In genomic region chr1:161784963-161785362, GRCh38 we compare ENCODE assay signal across 19 cellular contexts. TPM values are rescaled to one million over a fixed set of nuclear protein-coding genes. Genes with fewer than 3 reads are reported as not detected.
DNase-seq lines count a peak whose midpoint lies in the region; ATAC-seq and TF ChIP-seq lines count a peak whose summit lies in the region.
"Had no signal": no experiment of that assay in that cellular context is flagged by ENCODE, and none has a peak within 500 bp of the region (broad histone marks: within the 10 kb centered on the region; RNA-seq: fewer than 3 reads in every experiment).

No MANE protein-coding gene starts in this region.

- no peaks in the 10 kb centered on the region for H3K27me3 ChIP-seq in right atrium auricular region

- H3K4me3 Mint-ChIP-seq in activated CD4-positive, alpha-beta T cell treated with anti-CD3 and anti-CD28 coated beads, Interleukin-2, amount 10 ng/mL, durations not matched to agents 7 days and 5 days: no peak overlapping the region
- H3K4me3 Mint-ChIP-seq: CD14-positive monocyte, GM23338 had no signal

- no peak for DNase-seq in Right ventricle myocardium inferior (ENCODE audit: missing footprints)
- DNase-seq in right atrium auricular region (ENCODE audit: low spot score): no peak
- DNase-seq in MV-4-11 (lab: John Stamatoyannopoulos, UW): peak; percentile 17
- DNase-seq in left lobe of liver (ENCODE audit: low spot score): no peak
- no peak for DNase-seq in sciatic nerve (ENCODE audit: low spot score)
- no peak for DNase-seq in activated CD4-positive, alpha-beta T cell treated with anti-CD3 and anti-CD28 coated beads, Interleukin-2, amount 10 ng/mL, durations not matched to agents 7 days and 5 days
- no peak for DNase-seq in DMS79 (lab: John Stamatoyannopoulos, UW)
- DNase-seq: DMS 273 treated with DMSO at 0.1 percent for 48 hours, GF-D8, KG1, NCI-H1092, NCI-H1694, NCI-H226, NCI-H524 treated with DMSO at 0.1 percent for 48 hours, SHP77 treated with DMSO at 0.1 percent for 48 hours had no signal

- no peaks in the 10 kb centered on the region for H3K4me1 ChIP-seq in right atrium auricular region

- no peak overlapping the region for H3K27ac ChIP-seq in right atrium auricular region

- no peaks in the 10 kb centered on the region for H3K9me3 Mint-ChIP-seq in activated CD4-positive, alpha-beta T cell treated with anti-CD3 and anti-CD28 coated beads, Interleukin-2, amount 10 ng/mL, durations not matched to agents 7 days and 5 days
- H3K9me3 Mint-ChIP-seq: CD14-positive monocyte, GM23338 had no signal

- H3K36me3 Mint-ChIP-seq in activated CD4-positive, alpha-beta T cell treated with anti-CD3 and anti-CD28 coated beads, Interleukin-2, amount 10 ng/mL, durations not matched to agents 7 days and 5 days (ENCODE audit: low read depth): peaks cover 36% of the 10 kb centered on the region

- H3K36me3 ChIP-seq in right atrium auricular region: peaks cover 56% of the 10 kb centered on the region

- H3K4me3 ChIP-seq in right atrium auricular region: no peak overlapping the region
- H3K4me3 ChIP-seq: GM23338 had no signal

- no peak for TF ChIP-seq CTCF in right atrium auricular region (IDR thresholded peaks at IDR 0.05)

- CTCF ChIA-PET in activated CD4-positive, alpha-beta T cell treated with anti-CD3 and anti-CD28 coated beads, Interleukin-2, amount 10 ng/mL, durations not matched to agents 7 days and 5 days (lab: Charles Lee): no interaction called here

- no peak overlapping the region for H3K27ac Mint-ChIP-seq in activated CD4-positive, alpha-beta T cell treated with anti-CD3 and anti-CD28 coated beads, Interleukin-2, amount 10 ng/mL, durations not matched to agents 7 days and 5 days
- H3K27ac Mint-ChIP-seq: GM23338 had no signal

- ATAC-seq in Right ventricle myocardium inferior: peak; percentile 54
- ATAC-seq in left lobe of liver: peak; percentile 38
- ATAC-seq in sciatic nerve: peak; percentile 56
- no peak for ATAC-seq in GM18519 (IDR thresholded peaks at IDR 0.05; ENCODE audit: low FRiP score, unreplicated experiment)
- ATAC-seq: GM23338, HCT116 had no signal

- no peaks in the 10 kb centered on the region for H3K9me3 ChIP-seq in right atrium auricular region

- intact Hi-C loops in Right ventricle myocardium inferior (cut with DNase I): no loop called here
- intact Hi-C loops in sciatic nerve (cut with DNase I): no loop called here

- no peaks in the 10 kb centered on the region for H3K27me3 Mint-ChIP-seq in activated CD4-positive, alpha-beta T cell treated with anti-CD3 and anti-CD28 coated beads, Interleukin-2, amount 10 ng/mL, durations not matched to agents 7 days and 5 days

- POLR2A ChIA-PET in activated CD4-positive, alpha-beta T cell treated with anti-CD3 and anti-CD28 coated beads, Interleukin-2, amount 10 ng/mL, durations not matched to agents 7 days and 5 days (lab: Charles Lee): no interaction called here

- H3K4me1 Mint-ChIP-seq in activated CD4-positive, alpha-beta T cell treated with anti-CD3 and anti-CD28 coated beads, Interleukin-2, amount 10 ng/mL, durations not matched to agents 7 days and 5 days: peaks cover 2% of the 10 kb centered on the region
- H3K4me1 Mint-ChIP-seq: GM23338 had no signal

RNA-seq across cellular contexts. Expression of gene ATF6, which starts 18.8 kb away (rescaled TPM):
- 12.6 TPM for total RNA-seq in Right ventricle myocardium inferior
- total RNA-seq in right atrium auricular region: 10 to 100 TPM; 17.9 to 19.9 TPM
- 14.4 TPM for total RNA-seq in left lobe of liver
- 29.1 TPM for total RNA-seq in sciatic nerve
- 10 to 100 TPM; 22.9 to 28.0 TPM for total RNA-seq in activated CD4-positive, alpha-beta T cell treated with anti-CD3 and anti-CD28 coated beads, Interleukin-2, amount 10 ng/mL, durations not matched to agents 7 days and 5 days

RNA-seq across cellular contexts. Expression of gene DUSP12, which starts 35.4 kb away (rescaled TPM):
- total RNA-seq in Right ventricle myocardium inferior (7.0 TPM), right atrium auricular region (10 to 100 TPM; 10.4 to 11.0 TPM), left lobe of liver (4.8 TPM), sciatic nerve (22.7 TPM)
- total RNA-seq in activated CD4-positive, alpha-beta T cell treated with anti-CD3 and anti-CD28 coated beads, Interleukin-2, amount 10 ng/mL, durations not matched to agents 7 days and 5 days: 10 to 100 TPM; 21.6 TPM
